ENCODE assay signal across 5 cellular contexts in genomic region chr5:42826757-42827156, GRCh38.
"Had no signal": no experiment of that assay in that cellular context is flagged by ENCODE, and none has a peak within 500 bp of the region (broad histone marks: within the 10 kb centered on the region; RNA-seq: fewer than 3 reads in every experiment).

No MANE protein-coding gene starts in this region.

- ATAC-seq: GM23338, K562 had no signal

- H3K4me2 ChIP-seq: GM23338 had no signal

- H2AFZ ChIP-seq: GM23338 had no signal

- H3K4me3 ChIP-seq: GM23338, K562 had no signal

- DNase-seq: H9, HCEC 1CT, IMR-90 had no signal
